In the genomic region with DNA sequence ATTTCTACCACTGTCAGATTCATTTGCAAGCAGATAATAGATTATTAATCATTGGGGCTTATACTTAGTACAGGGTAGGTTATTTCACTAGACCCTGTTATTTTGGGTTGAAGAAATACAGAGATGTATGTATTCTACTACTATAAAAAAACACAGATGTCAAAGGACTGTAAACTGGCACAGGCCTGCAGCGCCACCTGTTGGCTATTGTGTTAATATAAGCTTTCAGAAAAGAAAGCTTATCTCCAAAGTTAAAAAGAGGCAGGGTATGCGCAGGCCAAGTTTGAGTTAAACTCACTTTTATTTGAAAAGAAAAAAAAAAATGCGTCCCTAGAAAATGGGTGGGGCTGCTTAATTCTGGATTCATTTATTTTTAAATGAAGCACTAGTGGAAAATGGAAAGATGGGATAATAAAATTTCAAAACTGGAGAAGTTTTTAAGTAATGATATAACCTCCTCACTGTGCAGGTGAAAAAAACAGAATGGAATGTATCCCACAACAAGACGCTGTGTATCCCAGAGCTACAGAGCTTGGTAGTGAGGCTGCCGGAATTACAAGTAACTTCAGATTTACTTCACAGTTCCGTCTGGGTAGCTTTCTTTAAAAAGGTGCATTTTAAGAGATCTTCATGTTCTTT, we compare ENCODE assay signal across 8 cellular contexts.
DNase-seq lines count a peak whose midpoint lies in the region; ATAC-seq and TF ChIP-seq lines count a peak whose summit lies in the region.

No MANE protein-coding gene starts in this region.

- no peak overlapping the region for H3K4me3 ChIP-seq in neutrophil (ENCODE audit: low read depth in 1 of 2, low read length in 1 of 2)

- intact Hi-C loops in activated T-helper 1 cell treated with anti-CD3 and anti-CD28 coated beads, Interleukin-12 subunit alpha, Interleukin-12 subunit beta, Interleukin-2, Interleukin-4 antibody, amounts not matched to agents 30 ng/mL and 10 ng/mL and 1 ng/mL, durations not matched to agents 14 hours and 24 hours and 36 hours (cut with micrococcal nuclease) = loop anchor here (1.0 to 2.0 kb wide), 4 partner anchors 86 to 494 kb away; no protein-coding TSS in a partner anchor

- peak; percentile 72 for ATAC-seq in HG03520 (IDR thresholded peaks at IDR 0.05; ENCODE audit: unreplicated experiment)

- peak; percentile 62 for DNase-seq in RPMI7951 (ENCODE audit: low read depth)
- peak; percentile 31 for DNase-seq in activated T-helper 1 cell treated with anti-CD3 and anti-CD28 coated beads, Interleukin-12 subunit alpha, Interleukin-12 subunit beta, Interleukin-2, Interleukin-4 antibody, amounts not matched to agents 30 ng/mL and 10 ng/mL and 1 ng/mL, durations not matched to agents 14 hours and 24 hours and 36 hours (ENCODE audit: low spot score)
- DNase-seq in fibroblast of the conjunctiva (ENCODE audit: low read depth) = peak; percentile 42
- DNase-seq in superior temporal gyrus (ENCODE audit: extremely low spot score) = peak; percentile 94
- no peak for DNase-seq in NCI-H2107 treated with DMSO at 0.1 percent for 48 hours (lab: John Stamatoyannopoulos, UW; ENCODE audit: unreplicated experiment)

- H3K4me1 ChIP-seq in neutrophil (ENCODE audit: control insufficient read depth in 1 of 2, insufficient read depth in 1 of 2, low read depth in 1 of 2, low read length in 1 of 2) = peaks cover 5 to 6% of the 10 kb centered on the region in 2 experiments

- peaks cover 14% of the 10 kb centered on the region for H3K4me1 Mint-ChIP-seq in activated T-helper 1 cell treated with anti-CD3 and anti-CD28 coated beads, Interleukin-12 subunit alpha, Interleukin-12 subunit beta, Interleukin-2, Interleukin-4 antibody, amounts not matched to agents 30 ng/mL and 10 ng/mL and 1 ng/mL, durations not matched to agents 14 hours and 24 hours and 36 hours (ENCODE audit: low read depth)

- H3K27ac Mint-ChIP-seq in activated T-helper 1 cell treated with anti-CD3 and anti-CD28 coated beads, Interleukin-12 subunit alpha, Interleukin-12 subunit beta, Interleukin-2, Interleukin-4 antibody, amounts not matched to agents 30 ng/mL and 10 ng/mL and 1 ng/mL, durations not matched to agents 14 hours and 24 hours and 36 hours = no peak overlapping the region

- H3K36me3 ChIP-seq in neutrophil = no peaks in the 10 kb centered on the region

- H3K27me3 ChIP-seq in neutrophil = no peaks in the 10 kb centered on the region

- TF ChIP-seq CTCF in GM12873 (IDR thresholded peaks at IDR 0.05; ENCODE audit: insufficient read depth, low read depth, low read length, missing control alignments) (peak; percentile 70), neutrophil (IDR thresholded peaks at IDR 0.05) (peak; percentile 61)

- H3K27ac ChIP-seq in neutrophil = no peak overlapping the region

- H3K4me3 Mint-ChIP-seq in activated T-helper 1 cell treated with anti-CD3 and anti-CD28 coated beads, Interleukin-12 subunit alpha, Interleukin-12 subunit beta, Interleukin-2, Interleukin-4 antibody, amounts not matched to agents 30 ng/mL and 10 ng/mL and 1 ng/mL, durations not matched to agents 14 hours and 24 hours and 36 hours = no peak overlapping the region

- no peaks in the 10 kb centered on the region for H3K9me3 Mint-ChIP-seq in activated T-helper 1 cell treated with anti-CD3 and anti-CD28 coated beads, Interleukin-12 subunit alpha, Interleukin-12 subunit beta, Interleukin-2, Interleukin-4 antibody, amounts not matched to agents 30 ng/mL and 10 ng/mL and 1 ng/mL, durations not matched to agents 14 hours and 24 hours and 36 hours

- no peaks in the 10 kb centered on the region for H3K36me3 Mint-ChIP-seq in activated T-helper 1 cell treated with anti-CD3 and anti-CD28 coated beads, Interleukin-12 subunit alpha, Interleukin-12 subunit beta, Interleukin-2, Interleukin-4 antibody, amounts not matched to agents 30 ng/mL and 10 ng/mL and 1 ng/mL, durations not matched to agents 14 hours and 24 hours and 36 hours (ENCODE audit: low read depth)

- H3K9me3 ChIP-seq in neutrophil = no peaks in the 10 kb centered on the region

- H3K27me3 Mint-ChIP-seq in activated T-helper 1 cell treated with anti-CD3 and anti-CD28 coated beads, Interleukin-12 subunit alpha, Interleukin-12 subunit beta, Interleukin-2, Interleukin-4 antibody, amounts not matched to agents 30 ng/mL and 10 ng/mL and 1 ng/mL, durations not matched to agents 14 hours and 24 hours and 36 hours (ENCODE audit: insufficient read depth) = no peaks in the 10 kb centered on the region
